ENCODE assay signal across 17 cellular contexts in the genomic region with DNA sequence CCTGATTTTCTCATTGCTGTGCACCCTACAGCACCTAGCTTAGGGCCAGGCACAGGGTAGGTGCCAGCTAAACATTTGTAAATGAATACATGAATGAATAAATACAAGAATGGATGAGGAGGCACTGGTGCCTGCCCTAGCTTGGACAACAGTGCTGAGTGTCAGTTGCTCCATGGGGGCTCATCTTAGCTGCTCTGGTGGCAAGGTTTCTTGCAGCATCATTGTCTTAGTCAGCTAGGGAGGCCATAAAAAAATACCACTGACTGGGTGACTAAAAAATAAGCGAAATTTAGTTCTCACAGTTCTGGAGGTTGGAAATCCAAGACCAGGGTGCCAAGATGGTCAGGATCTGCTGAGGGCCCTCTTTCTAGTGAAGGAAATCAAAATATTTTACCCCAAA. TPM values are rescaled to one million over a fixed set of nuclear protein-coding genes. Genes with fewer than 3 reads are reported as not detected.
DNase-seq lines count a peak whose midpoint lies in the region; ATAC-seq and TF ChIP-seq lines count a peak whose summit lies in the region.
"Had no signal": no experiment of that assay in that cellular context is flagged by ENCODE, and none has a peak within 500 bp of the region (broad histone marks: within the 10 kb centered on the region; RNA-seq: fewer than 3 reads in every experiment).

No MANE protein-coding gene starts in this region.

- H3K4me3 ChIP-seq in HUES6 (ENCODE audit: low read depth, low read length) (peak overlapping the region; percentile 74), endodermal cell (ENCODE audit: low read length) (no peak overlapping the region), neural progenitor cell (no peak overlapping the region), Caco-2 (ENCODE audit: low read depth, low read length) (no peak overlapping the region)
- H3K4me3 ChIP-seq: HAP-1, SJCRH30 had no signal

- H3K79me2 ChIP-seq in neural progenitor cell (ENCODE audit: low read depth) = no peaks in the 10 kb centered on the region

- H3K9me3 Mint-ChIP-seq in endodermal cell = no peaks in the 10 kb centered on the region
- H3K9me3 Mint-ChIP-seq in neural progenitor cell = no peaks in the 10 kb centered on the region
- H3K9me3 Mint-ChIP-seq in Caco-2 (ENCODE audit: unreplicated experiment) = no peaks in the 10 kb centered on the region
- H3K9me3 Mint-ChIP-seq: CD4-positive, alpha-beta T cell had no signal

- BruUV-seq in Caco-2 (replicated peaks; lab: Mats Ljungman, UMichigan) = no TSS peak

- ATAC-seq in HG02938 (IDR thresholded peaks at IDR 0.05; ENCODE audit: unreplicated experiment) = no peak
- ATAC-seq: Panc1 had no signal

- H3K36me3 Mint-ChIP-seq in endodermal cell (ENCODE audit: low read depth) (no peaks in the 10 kb centered on the region), neural progenitor cell (no peaks in the 10 kb centered on the region), Caco-2 (ENCODE audit: insufficient read depth, unreplicated experiment) (no peaks in the 10 kb centered on the region)

- POLR2A ChIA-PET in Caco-2 (lab: Charles Lee) = no interaction called here

- H3K4me1 ChIP-seq in HUES6 (ENCODE audit: control insufficient read depth, insufficient read depth, low read length) (peaks cover 29% of the 10 kb centered on the region), endodermal cell (ENCODE audit: control insufficient read depth, insufficient read depth, low read length) (no peaks in the 10 kb centered on the region), neural progenitor cell (peaks cover 43% of the 10 kb centered on the region), Caco-2 (no peaks in the 10 kb centered on the region)
- H3K4me1 ChIP-seq: SJCRH30 had no signal

- 0 out of 2 replicates have a peak, but pooled peaks cover 5% of the 10 kb centered on the region for H3K27me3 ChIP-seq in HUES6 (ENCODE audit: control insufficient read depth, insufficient read depth, low read length)
- H3K27me3 ChIP-seq in endodermal cell (ENCODE audit: control insufficient read depth, insufficient read depth, low read length, poor library complexity, severe bottlenecking) = peaks cover 7% of the 10 kb centered on the region
- H3K27me3 ChIP-seq in neural progenitor cell = no peaks in the 10 kb centered on the region
- H3K27me3 ChIP-seq in Caco-2 (replicated peaks; ENCODE audit: control insufficient read depth, insufficient read depth, low read length) = no peaks in the 10 kb centered on the region

- intact Hi-C loops in Caco-2 (cut with micrococcal nuclease; ENCODE audit: unreplicated experiment) = no loop called here

- H3K36me3 ChIP-seq in HUES6 (ENCODE audit: control insufficient read depth, insufficient read depth, low read length) (peaks cover 15% of the 10 kb centered on the region), endodermal cell (ENCODE audit: control insufficient read depth, insufficient read depth, low read length) (no peaks in the 10 kb centered on the region), neural progenitor cell (no peaks in the 10 kb centered on the region), Caco-2 (ENCODE audit: control insufficient read depth, insufficient read depth, low read length) (no peaks in the 10 kb centered on the region)
- H3K36me3 ChIP-seq: HAP-1, SJCRH30 had no signal

- H3K4me1 Mint-ChIP-seq in endodermal cell (peaks cover 40% of the 10 kb centered on the region), neural progenitor cell (peaks cover 38% of the 10 kb centered on the region), Caco-2 (ENCODE audit: low read depth, unreplicated experiment) (no peaks in the 10 kb centered on the region)

- CTCF ChIA-PET in Caco-2 (lab: Charles Lee) = no interaction called here

- H3K27ac ChIP-seq in HUES6 (ENCODE audit: low read depth, low read length) (peak overlapping the region; percentile 97), endodermal cell (ENCODE audit: low read depth, low read length) (no peak overlapping the region), neural progenitor cell (peak overlapping the region; percentile 89)
- H3K27ac ChIP-seq: SJCRH30 had no signal

- TF ChIP-seq CTCF in endodermal cell (conservative IDR thresholded peaks at IDR 0.05) = no peak
- no peak for TF ChIP-seq CTCF in neural progenitor cell (IDR thresholded peaks at IDR 0.05)
- no peak for TF ChIP-seq CTCF in Caco-2 (IDR thresholded peaks at IDR 0.05; ENCODE audit: insufficient read depth in 1 of 2, low read depth in 1 of 2, low read length in 1 of 2, severe bottlenecking in 1 of 2, unreplicated experiment in 1 of 2)

- H3K27me3 Mint-ChIP-seq in endodermal cell (ENCODE audit: insufficient read depth) = peaks cover 16% of the 10 kb centered on the region
- peaks cover 5% of the 10 kb centered on the region for H3K27me3 Mint-ChIP-seq in neural progenitor cell (ENCODE audit: insufficient read depth, low read depth)
- H3K27me3 Mint-ChIP-seq in Caco-2 (ENCODE audit: insufficient read depth, unreplicated experiment) = no peaks in the 10 kb centered on the region

- peaks cover 61% of the 10 kb centered on the region for H3F3A ChIP-seq in neural progenitor cell (ENCODE audit: low read depth)

- H2AFZ ChIP-seq in neural progenitor cell (replicated peaks) = peak overlapping the region; percentile 65

- DNase-seq in ELF-1 (ENCODE audit: low read depth, low spot score) (peak; percentile 59), endodermal cell (no peak), neural progenitor cell (ENCODE audit: low spot score) (no peak), Caco-2 (no peak), SW480 (ENCODE audit: low spot score) (no peak)
- DNase-seq: CD4-positive, alpha-beta T cell; DMS153; KG1; NCI-H187 treated with DMSO at 0.1 percent for 48 hours; NCI-H226; NCI-H524 treated with DMSO at 0.1 percent for 48 hours; SJCRH30 had no signal

- peak overlapping the region; percentile 9 for H3K4me3 Mint-ChIP-seq in endodermal cell
- H3K4me3 Mint-ChIP-seq in neural progenitor cell = no peak overlapping the region
- no peak overlapping the region for H3K4me3 Mint-ChIP-seq in Caco-2 (ENCODE audit: unreplicated experiment)
- H3K4me3 Mint-ChIP-seq: CD4-positive, alpha-beta T cell had no signal

- no peaks in the 10 kb centered on the region for H4K20me1 ChIP-seq in neural progenitor cell (ENCODE audit: low read depth)

- no peaks in the 10 kb centered on the region for H3K9me3 ChIP-seq in HUES6 (ENCODE audit: control insufficient read depth, insufficient read depth, low read depth, low read length)
- H3K9me3 ChIP-seq in endodermal cell (ENCODE audit: control insufficient read depth, low read length) = no peaks in the 10 kb centered on the region
- no peaks in the 10 kb centered on the region for H3K9me3 ChIP-seq in neural progenitor cell (ENCODE audit: low read depth)
- no peaks in the 10 kb centered on the region for H3K9me3 ChIP-seq in Caco-2
- H3K9me3 ChIP-seq: HAP-1, SJCRH30 had no signal

- 25% methylated on average over 1 of the region's 1 CpG; no CpG with 5 or more reads in 1 of the 2 experiments for WGBS in endodermal cell (ENCODE audit: insufficient coverage in 1 of 2, insufficient read length in 1 of 2), 2 experiments

- H3K27ac Mint-ChIP-seq in endodermal cell = peak overlapping the region; percentile 76
- no peak overlapping the region for H3K27ac Mint-ChIP-seq in neural progenitor cell
- no peak overlapping the region for H3K27ac Mint-ChIP-seq in Caco-2 (ENCODE audit: unreplicated experiment)
- H3K27ac Mint-ChIP-seq: CD4-positive, alpha-beta T cell had no signal

- H3K4me2 ChIP-seq in neural progenitor cell = peak overlapping the region; percentile 64

- H3K9ac ChIP-seq in HUES6 (ENCODE audit: low read length) (peak overlapping the region; percentile 66), endodermal cell (ENCODE audit: extremely low read depth, low read length, poor library complexity, severe bottlenecking) (no peak overlapping the region), neural progenitor cell (no peak overlapping the region)

RNA-seq across cellular contexts. Expression of gene TMEM31, which starts 31.2 kb away (rescaled TPM):
- under 1 TPM in 1 of 2 donors, not detected in 1; 1.00 TPM for total RNA-seq in endodermal cell
- polyA plus RNA-seq in endodermal cell (2013, experiment 1 of 2) = 1.7 TPM
- polyA plus RNA-seq in endodermal cell (2013, experiment 2 of 2) = 0.54 TPM
- 0.46 TPM in 1 of 2 replicates, not detected in the other for total RNA-seq in neural progenitor cell (ENCODE audit: low replicate concordance)
- not detected in 2 replicates for total RNA-seq in Caco-2 (2022)
- total RNA-seq: CD4-positive, alpha-beta T cell; Daoy; SJCRH30 had no signal

RNA-seq across cellular contexts. Expression of gene PLP1, which starts 34.8 kb away (rescaled TPM):
- total RNA-seq in endodermal cell (10 to 100 TPM in 1 of 2 donors, 1 to 10 TPM in 1; 5.1 to 16.0 TPM), neural progenitor cell (ENCODE audit: low replicate concordance) (106 and 107 TPM in 2 replicates), Caco-2 (2022) (3.4 and 3.6 TPM in 2 replicates)
- 150 TPM for polyA plus RNA-seq in endodermal cell (2013, experiment 1 of 2)
- 129 TPM for polyA plus RNA-seq in endodermal cell (2013, experiment 2 of 2)
- total RNA-seq: CD4-positive, alpha-beta T cell; SJCRH30 had no signal

RNA-seq across cellular contexts. Expression of gene MORF4L2, which starts 55.4 kb away (rescaled TPM):
- total RNA-seq in endodermal cell (100 to 1,000 TPM; 400 to 509 TPM), neural progenitor cell (ENCODE audit: low replicate concordance) (879 and 1,394 TPM in 2 replicates), Caco-2 (2022) (314 and 322 TPM in 2 replicates)
- 340 TPM for polyA plus RNA-seq in endodermal cell (2013, experiment 1 of 2)
- 352 TPM for polyA plus RNA-seq in endodermal cell (2013, experiment 2 of 2)
